ENCODE assay signal across 30 cellular contexts in genomic region chr4:10589308-10589707, GRCh38.
A peak's percentile ranks its signal among the peaks of the same experiment; 100 is the strongest.
DNase-seq lines count a peak whose midpoint lies in the region; ATAC-seq and TF ChIP-seq lines count a peak whose summit lies in the region.
"Had no signal": no experiment of that assay in that cellular context is flagged by ENCODE, and none has a peak within 500 bp of the region (broad histone marks: within the 10 kb centered on the region; RNA-seq: fewer than 3 reads in every experiment).

No MANE protein-coding gene starts in this region.

- 57% methylated on average over 7 of the region's 7 CpGs for WGBS in right lobe of liver (ENCODE audit: insufficient coverage, low coverage, low lambda C conversion rate, missing lambda C conversion rate)

- H3K27ac Mint-ChIP-seq in activated CD8-positive, alpha-beta T cell treated with anti-CD3 and anti-CD28 coated beads, Interleukin-2, amount 10 ng/mL, durations not matched to agents 7 days and 5 days, result peak overlapping the region; percentile 43
- H3K27ac Mint-ChIP-seq in activated CD8-positive, alpha-beta T cell treated with anti-CD3 and anti-CD28 coated beads for 36 hours, result no peak overlapping the region
- H3K27ac Mint-ChIP-seq in WTC11, result no peak overlapping the region
- H3K27ac Mint-ChIP-seq in immature natural killer cell, result no peak overlapping the region
- H3K27ac Mint-ChIP-seq: activated naive CD8-positive, alpha-beta T cell treated with anti-CD3 and anti-CD28 coated beads, Interleukin-2, amount 50 U/mL, for 24 hours; T-helper 17 cell had no signal

- no peak for TF ChIP-seq POLR2A in right lobe of liver (IDR thresholded peaks at IDR 0.05)

- intact Hi-C loops in activated CD8-positive, alpha-beta T cell treated with anti-CD3 and anti-CD28 coated beads for 36 hours (cut with micrococcal nuclease), result no loop called here
- intact Hi-C loops in left colon (cut with DNase I, micrococcal nuclease), result no loop called here
- intact Hi-C loops in right lobe of liver (cut with DNase I), result no loop called here

- peaks cover 32% of the 10 kb centered on the region for H3K4me1 Mint-ChIP-seq in activated CD8-positive, alpha-beta T cell treated with anti-CD3 and anti-CD28 coated beads, Interleukin-2, amount 10 ng/mL, durations not matched to agents 7 days and 5 days (ENCODE audit: low read depth)
- peaks cover 36% of the 10 kb centered on the region for H3K4me1 Mint-ChIP-seq in activated CD8-positive, alpha-beta T cell treated with anti-CD3 and anti-CD28 coated beads for 36 hours (ENCODE audit: low read depth)
- H3K4me1 Mint-ChIP-seq in WTC11, result 0 out of 2 replicates have a peak, but pooled peaks cover 7% of the 10 kb centered on the region
- H3K4me1 Mint-ChIP-seq in immature natural killer cell, result peaks cover 52 to 62% of the 10 kb centered on the region in 2 donors

- POLR2A ChIA-PET in activated CD8-positive, alpha-beta T cell treated with anti-CD3 and anti-CD28 coated beads, Interleukin-2, amount 10 ng/mL, durations not matched to agents 7 days and 5 days (lab: Charles Lee), result interaction anchor here (1.5 kb wide), 1 partner anchor 472 kb away, joined by 3 read pairs; the partner anchor contains the start of gene WDR1
- POLR2A ChIA-PET in activated CD8-positive, alpha-beta T cell treated with anti-CD3 and anti-CD28 coated beads for 36 hours (lab: Charles Lee), result no interaction called here
- POLR2A ChIA-PET in WTC11 (lab: Charles Lee), result no interaction called here

- H3K27me3 ChIP-seq in right lobe of liver, result no peaks in the 10 kb centered on the region
- H3K27me3 ChIP-seq: testis, vagina had no signal

- no peak overlapping the region for H3K27ac ChIP-seq in right lobe of liver
- H3K27ac ChIP-seq: 22Rv1, dorsolateral prefrontal cortex, prostate gland, testis, vagina had no signal

- no peaks in the 10 kb centered on the region for H3K36me3 Mint-ChIP-seq in activated CD8-positive, alpha-beta T cell treated with anti-CD3 and anti-CD28 coated beads, Interleukin-2, amount 10 ng/mL, durations not matched to agents 7 days and 5 days (ENCODE audit: low read depth)
- no peaks in the 10 kb centered on the region for H3K36me3 Mint-ChIP-seq in activated CD8-positive, alpha-beta T cell treated with anti-CD3 and anti-CD28 coated beads for 36 hours (ENCODE audit: low read depth)
- H3K36me3 Mint-ChIP-seq in WTC11 (peaks cover 35% of the 10 kb centered on the region), immature natural killer cell (peaks cover 0 to 4% (median 0%) of the 10 kb centered on the region in 3 donors)
- H3K36me3 Mint-ChIP-seq: CD4-positive, CD25-positive, alpha-beta regulatory T cell had no signal

- CTCF ChIA-PET in activated CD8-positive, alpha-beta T cell treated with anti-CD3 and anti-CD28 coated beads, Interleukin-2, amount 10 ng/mL, durations not matched to agents 7 days and 5 days (lab: Charles Lee), result no interaction called here
- CTCF ChIA-PET in activated CD8-positive, alpha-beta T cell treated with anti-CD3 and anti-CD28 coated beads for 36 hours (lab: Charles Lee), result interaction anchor here (1.2 kb wide), 1 partner anchor 9 kb away, joined by 4 read pairs; no protein-coding TSS in a partner anchor
- CTCF ChIA-PET in WTC11 (lab: Charles Lee), result no interaction called here

- H3K27me3 Mint-ChIP-seq in activated CD8-positive, alpha-beta T cell treated with anti-CD3 and anti-CD28 coated beads, Interleukin-2, amount 10 ng/mL, durations not matched to agents 7 days and 5 days (ENCODE audit: low read depth), result no peaks in the 10 kb centered on the region
- H3K27me3 Mint-ChIP-seq in activated CD8-positive, alpha-beta T cell treated with anti-CD3 and anti-CD28 coated beads for 36 hours, result no peaks in the 10 kb centered on the region
- H3K27me3 Mint-ChIP-seq in WTC11 (ENCODE audit: low read depth) (peaks cover 3% of the 10 kb centered on the region; the same call in 1 of the 2 replicates), immature natural killer cell (ENCODE audit: low read depth in 3 of 3) (peaks cover 0 to 5% (median 2%) of the 10 kb centered on the region in 3 donors)
- H3K27me3 Mint-ChIP-seq: activated naive CD8-positive, alpha-beta T cell treated with anti-CD3 and anti-CD28 coated beads, Interleukin-2, amount 50 U/mL, for 24 hours; CD4-positive, CD25-positive, alpha-beta regulatory T cell had no signal

- no peak for DNase-seq in activated CD8-positive, alpha-beta T cell treated with anti-CD3 and anti-CD28 coated beads, Interleukin-2, amount 10 ng/mL, durations not matched to agents 7 days and 5 days
- no peak for DNase-seq in activated CD8-positive, alpha-beta T cell treated with anti-CD3 and anti-CD28 coated beads for 36 hours
- DNase-seq in WTC11 (ENCODE audit: low spot score), result no peak
- DNase-seq in immature natural killer cell, result no peak
- peak; percentile 93 for DNase-seq in smooth muscle cell of the brain vasculature (ENCODE audit: low read depth, low spot score)
- no peak for DNase-seq in epidermal melanocyte (ENCODE audit: insufficient read length, low spot score)
- DNase-seq in left colon, result no peak
- DNase-seq in right lobe of liver, result no peak
- DNase-seq: activated CD4-positive, alpha-beta T cell treated with anti-CD3 and anti-CD28 coated beads for 4 hours; activated gamma-delta T cell treated with Interleukin-2 at 50 U/mL for 16 hours; activated naive CD8-positive, alpha-beta T cell treated with anti-CD3 and anti-CD28 coated beads, Interleukin-2, amount 50 U/mL, for 24 hours; activated T-cell treated with anti-CD3 and anti-CD28 coated beads, Interleukin-2, amount 50 U/mL, for 4 hours; cerebellar nuclear complex; dorsolateral prefrontal cortex; glutamatergic neuron; kidney glomerular epithelial cell; NCI-H1105 treated with DMSO at 0.1 percent for 48 hours; NCI-H2081; NCI-H226; NCI-H774; nucleus accumbens; SK-N-SH; stimulated activated naive CD8-positive, alpha-beta T cell treated with anti-CD3 and anti-CD28 coated beads, Interleukin-15, Interleukin-2, amounts not matched to agents 100 U/mL and 50 U/mL, for 24 hours; T-helper 17 cell; testis had no signal

- no peak overlapping the region for H3K4me3 ChIP-seq in right lobe of liver
- H3K4me3 ChIP-seq: dorsolateral prefrontal cortex, lung, prostate gland, testis, vagina had no signal

- no peak overlapping the region for H3K4me3 Mint-ChIP-seq in activated CD8-positive, alpha-beta T cell treated with anti-CD3 and anti-CD28 coated beads, Interleukin-2, amount 10 ng/mL, durations not matched to agents 7 days and 5 days
- H3K4me3 Mint-ChIP-seq in activated CD8-positive, alpha-beta T cell treated with anti-CD3 and anti-CD28 coated beads for 36 hours, result no peak overlapping the region
- H3K4me3 Mint-ChIP-seq in WTC11 (no peak overlapping the region), immature natural killer cell (peak overlapping the region; percentile 33 to 80 (median 61))
- H3K4me3 Mint-ChIP-seq: activated naive CD8-positive, alpha-beta T cell treated with anti-CD3 and anti-CD28 coated beads, Interleukin-2, amount 50 U/mL, for 24 hours; activated T-cell treated with anti-CD3 and anti-CD28 coated beads, Interleukin-2, amount 50 U/mL, for 4 hours; CD4-positive, CD25-positive, alpha-beta regulatory T cell; T-helper 17 cell had no signal

- no peaks in the 10 kb centered on the region for H3K4me1 ChIP-seq in right lobe of liver
- H3K4me1 ChIP-seq: prostate gland, vagina had no signal

- no peaks in the 10 kb centered on the region for H3K9me3 Mint-ChIP-seq in activated CD8-positive, alpha-beta T cell treated with anti-CD3 and anti-CD28 coated beads, Interleukin-2, amount 10 ng/mL, durations not matched to agents 7 days and 5 days (ENCODE audit: insufficient read depth)
- no peaks in the 10 kb centered on the region for H3K9me3 Mint-ChIP-seq in activated CD8-positive, alpha-beta T cell treated with anti-CD3 and anti-CD28 coated beads for 36 hours
- H3K9me3 Mint-ChIP-seq in WTC11, result peaks cover 57% of the 10 kb centered on the region
- no peaks in the 10 kb centered on the region for H3K9me3 Mint-ChIP-seq in immature natural killer cell
- H3K9me3 Mint-ChIP-seq: activated naive CD8-positive, alpha-beta T cell treated with anti-CD3 and anti-CD28 coated beads, Interleukin-2, amount 50 U/mL, for 24 hours; activated T-cell treated with anti-CD3 and anti-CD28 coated beads, Interleukin-2, amount 50 U/mL, for 4 hours; CD4-positive, CD25-positive, alpha-beta regulatory T cell had no signal

- no peak for ATAC-seq in activated CD8-positive, alpha-beta T cell treated with anti-CD3 and anti-CD28 coated beads, Interleukin-2, amount 10 ng/mL, durations not matched to agents 7 days and 5 days
- ATAC-seq in activated CD8-positive, alpha-beta T cell treated with anti-CD3 and anti-CD28 coated beads for 36 hours, result no peak
- ATAC-seq in WTC11 (peak; percentile 41), left colon (no peak), right lobe of liver (no peak)
- ATAC-seq: activated naive CD8-positive, alpha-beta T cell treated with anti-CD3 and anti-CD28 coated beads, Interleukin-2, amount 50 U/mL, for 24 hours; activated T-cell treated with anti-CD3 and anti-CD28 coated beads, Interleukin-2, amount 50 U/mL, for 4 hours; stimulated activated naive CD8-positive, alpha-beta T cell treated with anti-CD3 and anti-CD28 coated beads, Interleukin-15, Interleukin-2, amounts not matched to agents 100 U/mL and 50 U/mL, for 24 hours; T-helper 17 cell had no signal

- no peaks in the 10 kb centered on the region for H3K36me3 ChIP-seq in right lobe of liver
- H3K36me3 ChIP-seq: prostate gland, vagina had no signal

- TF ChIP-seq CTCF in activated CD8-positive, alpha-beta T cell treated with anti-CD3 and anti-CD28 coated beads for 36 hours (IDR thresholded peaks at IDR 0.05), result no peak
- TF ChIP-seq CTCF in WTC11 (IDR thresholded peaks at IDR 0.05) (no peak), right lobe of liver (IDR thresholded peaks at IDR 0.05) (no peak)

- H3K9me3 ChIP-seq in right lobe of liver, result no peaks in the 10 kb centered on the region
- H3K9me3 ChIP-seq: prostate gland, SK-N-SH, testis, vagina had no signal

TF ChIP-seq in WTC11, 78 proteins besides CTCF, POLR2A, EP300 and RAD21 (continues in another document):
- no peak for TF ChIP-seq KAT7 (CRISPR knock-in tag; IDR thresholded peaks at IDR 0.05; ENCODE audit: borderline replicate concordance)
- TF ChIP-seq ZNF671 (CRISPR knock-in tag; IDR thresholded peaks at IDR 0.05), result no peak
- no peak for TF ChIP-seq ZNF121 (CRISPR knock-in tag; IDR thresholded peaks at IDR 0.05)
- TF ChIP-seq IRF1 (CRISPR knock-in tag; IDR thresholded peaks at IDR 0.05), result no peak
- no peak for TF ChIP-seq ZNF396 (CRISPR knock-in tag; IDR thresholded peaks at IDR 0.05; ENCODE audit: borderline replicate concordance)
- TF ChIP-seq IRF2 (CRISPR knock-in tag; IDR thresholded peaks at IDR 0.05; ENCODE audit: borderline replicate concordance, low read depth), result no peak
- TF ChIP-seq GTF2I (CRISPR knock-in tag; conservative IDR thresholded peaks at IDR 0.05), result no peak
- TF ChIP-seq ZNF317 (CRISPR knock-in tag; IDR thresholded peaks at IDR 0.05; ENCODE audit: borderline replicate concordance, low read depth), result no peak

Comparison
In these comparisons a context has a peak if more than half of its experiments do, and no peak if none do; other contexts are left out.
1. H3K4me3 Mint-ChIP-seq: peak in immature natural killer cell (5 of 5); none in activated CD8-positive, alpha-beta T cell treated with anti-CD3 and anti-CD28 coated beads, Interleukin-2, amount 10 ng/mL, durations not matched to agents 7 days and 5 days (single experiment), activated CD8-positive, alpha-beta T cell treated with anti-CD3 and anti-CD28 coated beads for 36 hours (single experiment) and WTC11 (single experiment).